In the genomic region with DNA sequence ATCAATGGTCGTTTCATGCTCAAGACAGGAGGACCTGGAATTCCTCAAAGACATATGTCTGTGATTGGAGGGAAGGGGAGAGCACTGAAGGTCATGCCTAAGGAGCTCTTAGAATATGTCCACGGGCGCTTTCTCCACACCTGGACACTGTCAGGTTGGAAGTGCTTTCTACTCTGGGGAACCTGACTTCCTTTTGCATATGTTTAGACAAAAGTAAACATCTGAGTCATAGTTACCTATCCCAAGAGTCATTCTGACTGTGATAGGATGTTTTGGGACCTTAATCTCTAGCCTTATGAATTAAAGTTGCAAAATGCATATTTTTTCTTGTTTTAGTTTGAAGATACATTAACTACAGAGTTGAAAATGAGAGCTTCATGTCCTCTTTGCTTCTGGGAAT, we compare ENCODE assay signal across 16 cellular contexts.
DNase-seq lines count a peak whose midpoint lies in the region; ATAC-seq and TF ChIP-seq lines count a peak whose summit lies in the region.
"Had no signal": no experiment of that assay in that cellular context is flagged by ENCODE, and none has a peak within 500 bp of the region (broad histone marks: within the 10 kb centered on the region; RNA-seq: fewer than 3 reads in every experiment).

No MANE protein-coding gene starts in this region.

- H3K9me3 ChIP-seq in RWPE2 (ENCODE audit: severe bottlenecking) (no peaks in the 10 kb centered on the region), tibial artery (no peaks in the 10 kb centered on the region)
- H3K9me3 ChIP-seq: BE2C had no signal

- H3K4me1 ChIP-seq in RWPE2 (ENCODE audit: insufficient read depth, poor library complexity, severe bottlenecking): peaks cover 16% of the 10 kb centered on the region
- peaks cover 0 to 17% (median 14%) of the 10 kb centered on the region in 4 donors for H3K4me1 ChIP-seq in tibial artery
- H3K4me1 ChIP-seq: BE2C had no signal

- ATAC-seq in RWPE2 (ENCODE audit: low read depth) (peak; percentile 59), esophagus mucosa (peak; percentile 66)
- ATAC-seq: CD8-positive, alpha-beta T cell; T-cell had no signal

- intact Hi-C loops in tibial artery (cut with DNase I; ENCODE audit: low total_unique reads): no loop called here

- H3K36me3 ChIP-seq in RWPE2 (ENCODE audit: low read depth) (no peaks in the 10 kb centered on the region), tibial artery (no peaks in the 10 kb centered on the region)
- H3K36me3 ChIP-seq: BE2C had no signal

- H3K4me3 ChIP-seq in RWPE2 (ENCODE audit: severe bottlenecking) (no peak overlapping the region), tibial artery (no peak overlapping the region)

- DNase-seq in DMS53 treated with DMSO at 0.1 percent for 48 hours (lab: John Stamatoyannopoulos, UW; ENCODE audit: unreplicated experiment) (peak; percentile 67), RWPE2 (ENCODE audit: low spot score) (no peak), renal cortical epithelial cell (ENCODE audit: low read depth) (peak; percentile 28), DMS79 (lab: John Stamatoyannopoulos, UW) (no peak), tibial artery (no peak), NCI-H1105 treated with DMSO at 0.1 percent for 48 hours (lab: John Stamatoyannopoulos, UW) (no peak), nucleus accumbens (lab: John Stamatoyannopoulos, UW) (no peak)
- DNase-seq: BE2C; CD8-positive, alpha-beta T cell; HFFc6; NCI-H146; NCI-H2081; NCI-H510A; NCI-H82; T-cell had no signal

- H3K27me3 ChIP-seq in RWPE2 (ENCODE audit: insufficient read depth, poor library complexity, severe bottlenecking) (no peaks in the 10 kb centered on the region), tibial artery (no peaks in the 10 kb centered on the region)
- H3K27me3 ChIP-seq: BE2C had no signal

- H3K27ac ChIP-seq in RWPE2 (ENCODE audit: poor library complexity, severe bottlenecking) (no peak overlapping the region), tibial artery (no peak overlapping the region)

- TF ChIP-seq CTCF in RWPE2 (IDR thresholded peaks at IDR 0.05; ENCODE audit: poor library complexity, severe bottlenecking) (no peak), tibial artery (IDR thresholded peaks at IDR 0.05) (no peak)

Comparison
In these comparisons a context has a peak if more than half of its experiments do, and no peak if none do; other contexts are left out.
1. DNase-seq: peak in DMS53 treated with DMSO at 0.1 percent for 48 hours (single experiment) and renal cortical epithelial cell (single experiment); none in RWPE2 (single experiment), DMS79 (single experiment), tibial artery (0 of 2), NCI-H1105 treated with DMSO at 0.1 percent for 48 hours (single experiment) and nucleus accumbens (0 of 56).